In genomic region chr2:98692090-98692991, GRCh38 we compare ENCODE assay signal across 1 cellular context.
TF ChIP-seq lines count a peak whose summit lies in the region.

No MANE protein-coding gene starts in this region.

TF ChIP-seq in HepG2, 621 proteins besides CTCF, POLR2A, EP300 and RAD21:
- TF ChIP-seq MNT (IDR thresholded peaks at IDR 0.05) (no peak), TCF7 (IDR thresholded peaks at IDR 0.05; ENCODE audit: low read depth) (no peak), ZNF75D (CRISPR knock-in tag; IDR thresholded peaks at IDR 0.05; ENCODE audit: borderline replicate concordance) (no peak), PHF21A (CRISPR knock-in tag; IDR thresholded peaks at IDR 0.05) (no peak), BCL3 (CRISPR knock-in tag; IDR thresholded peaks at IDR 0.05) (no peak), ZFP37 (CRISPR knock-in tag; IDR thresholded peaks at IDR 0.05; ENCODE audit: borderline replicate concordance) (no peak), GZF1 (CRISPR knock-in tag; IDR thresholded peaks at IDR 0.05) (no peak), ZNF121 (CRISPR knock-in tag; IDR thresholded peaks at IDR 0.05) (peak; percentile 86), ZNF180 (CRISPR knock-in tag; IDR thresholded peaks at IDR 0.05; ENCODE audit: borderline replicate concordance, low read depth) (no peak), ZNF10 (CRISPR knock-in tag; IDR thresholded peaks at IDR 0.05; ENCODE audit: borderline replicate concordance, low read depth) (no peak), ZNF770 (CRISPR knock-in tag; IDR thresholded peaks at IDR 0.05) (peak; percentile 52; the same call in 1 of the 2 replicates), ZNF446 (CRISPR knock-in tag; IDR thresholded peaks at IDR 0.05) (no peak), SIN3B (IDR thresholded peaks at IDR 0.05; ENCODE audit: low read length) (no peak), ZNF260 (CRISPR knock-in tag; IDR thresholded peaks at IDR 0.05; ENCODE audit: borderline replicate concordance, low read depth) (no peak), ZSCAN5A (CRISPR knock-in tag; IDR thresholded peaks at IDR 0.05; ENCODE audit: borderline replicate concordance) (no peak)
TF ChIP-seq in HepG2: peak in this region for 2.
